1 cellular context compared by ENCODE assay signal in the genomic region with DNA sequence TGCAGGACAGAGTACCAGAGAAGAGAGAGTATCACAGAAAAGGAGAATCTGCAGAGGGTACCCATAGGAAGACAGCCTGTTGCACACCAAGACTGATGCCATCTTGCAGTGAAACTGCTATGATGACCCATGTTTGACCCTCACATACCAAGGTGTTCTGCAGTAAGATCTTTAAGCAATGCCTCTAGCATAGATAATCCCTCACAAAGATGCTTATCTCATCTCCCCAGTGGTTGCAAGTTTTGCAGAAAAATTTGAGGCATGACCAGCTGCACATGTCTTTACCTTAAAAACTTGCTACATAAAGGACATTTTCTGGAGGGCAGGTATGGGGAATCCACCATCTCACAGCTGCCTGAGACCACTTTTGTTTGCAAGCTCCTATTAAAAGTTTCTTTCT.
A peak's percentile ranks its signal among the peaks of the same experiment; 100 is the strongest.
TF ChIP-seq lines count a peak whose summit lies in the region.

No MANE protein-coding gene starts in this region.

TF ChIP-seq in SK-N-SH, 30 proteins besides CTCF, POLR2A, EP300 and RAD21 (continued from another document):
- TF ChIP-seq TAF1 (IDR thresholded peaks at IDR 0.05; ENCODE audit: borderline replicate concordance, low read depth, low read length) (no peak), RXRA (IDR thresholded peaks at IDR 0.05; ENCODE audit: borderline replicate concordance, low read depth) (peak; percentile 74; the same call in 1 of the 2 replicates), NRF1 (IDR thresholded peaks at IDR 0.05; ENCODE audit: low read depth, low read length) (no peak), JUND (IDR thresholded peaks at IDR 0.05) (0 out of 2 replicates have a peak, but pooled peaks have one; percentile 24)
- TF ChIP-seq, protein P1, sequence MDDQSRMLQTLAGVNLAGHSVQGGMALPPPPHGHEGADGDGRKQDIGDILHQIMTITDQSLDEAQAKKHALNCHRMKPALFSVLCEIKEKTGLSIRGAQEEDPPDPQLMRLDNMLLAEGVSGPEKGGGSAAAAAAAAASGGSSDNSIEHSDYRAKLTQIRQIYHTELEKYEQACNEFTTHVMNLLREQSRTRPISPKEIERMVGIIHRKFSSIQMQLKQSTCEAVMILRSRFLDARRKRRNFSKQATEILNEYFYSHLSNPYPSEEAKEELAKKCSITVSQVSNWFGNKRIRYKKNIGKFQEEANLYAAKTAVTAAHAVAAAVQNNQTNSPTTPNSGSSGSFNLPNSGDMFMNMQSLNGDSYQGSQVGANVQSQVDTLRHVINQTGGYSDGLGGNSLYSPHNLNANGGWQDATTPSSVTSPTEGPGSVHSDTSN (IDR thresholded peaks at IDR 0.05), result peak; percentile 27; the same call in 1 of the 2 replicates
